ENCODE assay signal across 17 cellular contexts in genomic region chr10:69242037-69242843, GRCh38. TPM values are rescaled to one million over a fixed set of nuclear protein-coding genes. Genes with fewer than 3 reads are reported as not detected.
A peak's percentile ranks its signal among the peaks of the same experiment; 100 is the strongest.
DNase-seq lines count a peak whose midpoint lies in the region; ATAC-seq and TF ChIP-seq lines count a peak whose summit lies in the region.
"Had no signal": no experiment of that assay in that cellular context is flagged by ENCODE, and none has a peak within 500 bp of the region (broad histone marks: within the 10 kb centered on the region; RNA-seq: fewer than 3 reads in every experiment).

No MANE protein-coding gene starts in this region.

- no peak for TF ChIP-seq POLR2A in stomach (IDR thresholded peaks at IDR 0.05)

- H3K4me1 ChIP-seq in BLaER1 treated with 17β-estradiol and CSF1 and Interleukin-3, amounts not matched to agents 10 nM and 100 nM, result peaks cover 10 to 59% (median 34%) of the 10 kb centered on the region in 10 experiments
- H3K4me1 ChIP-seq in RWPE2 (ENCODE audit: insufficient read depth, poor library complexity, severe bottlenecking), result peaks cover 13% of the 10 kb centered on the region
- peaks cover 5% of the 10 kb centered on the region for H3K4me1 ChIP-seq in psoas muscle
- peaks cover 0 to 20% (median 1%) of the 10 kb centered on the region in 4 donors for H3K4me1 ChIP-seq in stomach
- H3K4me1 ChIP-seq: A549 had no signal

- H3K9me3 ChIP-seq in BLaER1 treated with 17β-estradiol and CSF1 and Interleukin-3, amounts not matched to agents 10 nM and 100 nM (replicated peaks in 1 of 11), result no peaks in the 10 kb centered on the region
- H3K9me3 ChIP-seq in RWPE2 (ENCODE audit: severe bottlenecking) (no peaks in the 10 kb centered on the region), psoas muscle (no peaks in the 10 kb centered on the region), stomach (no peaks in the 10 kb centered on the region)
- H3K9me3 ChIP-seq: A549, MG63 had no signal

- H3K27ac ChIP-seq in BLaER1 treated with 17β-estradiol and CSF1 and Interleukin-3, amounts not matched to agents 10 nM and 100 nM, result no peak overlapping the region
- peak overlapping the region; percentile 19 for H3K27ac ChIP-seq in RWPE2 (ENCODE audit: poor library complexity, severe bottlenecking)
- no peak overlapping the region for H3K27ac ChIP-seq in psoas muscle
- no peak overlapping the region for H3K27ac ChIP-seq in stomach
- H3K27ac ChIP-seq: A549 had no signal

- intact Hi-C loops in posterior vena cava (cut with DNase I) (no loop called here), psoas muscle (cut with DNase I) (no loop called here), stomach (cut with DNase I; ENCODE audit: low total_unique reads) (no loop called here)

- H3K4me2 ChIP-seq in BLaER1 treated with 17β-estradiol and CSF1 and Interleukin-3, amounts not matched to agents 10 nM and 100 nM, result peak overlapping the region in 10 of 11 experiments; percentile 14 to 56 (median 37); a peak in 13 of 22 replicates
- H3K4me2 ChIP-seq: A549 had no signal

- H3K9me3 Mint-ChIP-seq in brain, result no peaks in the 10 kb centered on the region
- H3K9me3 Mint-ChIP-seq: CD4-positive, alpha-beta T cell had no signal

- H3K4me3 ChIP-seq in BLaER1 treated with 17β-estradiol and CSF1 and Interleukin-3, amounts not matched to agents 10 nM and 100 nM, result no peak overlapping the region
- no peak overlapping the region for H3K4me3 ChIP-seq in RWPE2 (ENCODE audit: severe bottlenecking)
- no peak overlapping the region for H3K4me3 ChIP-seq in psoas muscle
- no peak overlapping the region for H3K4me3 ChIP-seq in stomach
- H3K4me3 ChIP-seq: A549, MG63 had no signal

- TF ChIP-seq CTCF in RWPE2 (IDR thresholded peaks at IDR 0.05; ENCODE audit: poor library complexity, severe bottlenecking) (no peak), brain (conservative IDR thresholded peaks at IDR 0.05) (no peak), psoas muscle (IDR thresholded peaks at IDR 0.05) (no peak), stomach (IDR thresholded peaks at IDR 0.05) (no peak)

- DNase-seq in RWPE2 (ENCODE audit: low spot score), result no peak
- peak; percentile 66 for DNase-seq in posterior vena cava (ENCODE audit: low spot score)
- no peak for DNase-seq in psoas muscle
- no peak for DNase-seq in stomach
- DNase-seq: AML-193; Calu3; CD4-positive, alpha-beta T cell; NCI-H1105; NCI-H774; SIG-M5 had no signal

- no peaks in the 10 kb centered on the region for H3K36me3 ChIP-seq in BLaER1 treated with 17β-estradiol and CSF1 and Interleukin-3, amounts not matched to agents 10 nM and 100 nM
- H3K36me3 ChIP-seq in RWPE2 (ENCODE audit: low read depth) (no peaks in the 10 kb centered on the region), psoas muscle (ENCODE audit: insufficient read depth in 1 of 2, low read depth in 1 of 2) (no peaks in the 10 kb centered on the region), stomach (no peaks in the 10 kb centered on the region)
- H3K36me3 ChIP-seq: MG63 had no signal

- ATAC-seq in RWPE2 (ENCODE audit: low read depth), result no peak
- ATAC-seq in GM21576 (IDR thresholded peaks at IDR 0.05; ENCODE audit: unreplicated experiment), result no peak
- ATAC-seq in psoas muscle, result no peak
- ATAC-seq in HG02571 (IDR thresholded peaks at IDR 0.05; ENCODE audit: unreplicated experiment), result no peak
- ATAC-seq: A549, HCT116 had no signal

- peak overlapping the region; percentile 58 to 93 (median 90) for H3K27ac Mint-ChIP-seq in brain
- H3K27ac Mint-ChIP-seq: CD4-positive, alpha-beta T cell had no signal

- H3K36me3 Mint-ChIP-seq in brain, result no peaks in the 10 kb centered on the region

- H3K4me1 Mint-ChIP-seq in brain, result peaks cover 35% of the 10 kb centered on the region

- no peaks in the 10 kb centered on the region for H3K27me3 ChIP-seq in BLaER1 treated with 17β-estradiol and CSF1 and Interleukin-3, amounts not matched to agents 10 nM and 100 nM
- no peaks in the 10 kb centered on the region for H3K27me3 ChIP-seq in RWPE2 (ENCODE audit: insufficient read depth, poor library complexity, severe bottlenecking)
- no peaks in the 10 kb centered on the region for H3K27me3 ChIP-seq in psoas muscle (ENCODE audit: insufficient read depth in 3 of 3, low read length in 2 of 3)
- H3K27me3 ChIP-seq in stomach, result no peaks in the 10 kb centered on the region
- H3K27me3 ChIP-seq: MG63 had no signal

- TF ChIP-seq EP300 in stomach (IDR thresholded peaks at IDR 0.05), result no peak

- H3K4me3 Mint-ChIP-seq in brain, result peak overlapping the region in 3 of 5 experiments; percentile 35 to 72 (median 49)
- H3K4me3 Mint-ChIP-seq: CD4-positive, alpha-beta T cell had no signal

- H3K27me3 Mint-ChIP-seq in brain, result peaks cover 7% of the 10 kb centered on the region
- H3K27me3 Mint-ChIP-seq: CD4-positive, alpha-beta T cell had no signal

- 84 to 89% (median 89%) methylated on average over 11 of the region's 11 CpGs for WGBS in psoas muscle, 3 donors
- WGBS in stomach, 5 donors, result 76 to 84% (median 80%) methylated on average over 11 of the region's 11 CpGs

- no peaks in the 10 kb centered on the region for H4K20me1 ChIP-seq in BLaER1 treated with 17β-estradiol and CSF1 and Interleukin-3, amounts not matched to agents 10 nM and 100 nM

- H3K9ac ChIP-seq in BLaER1 treated with 17β-estradiol and CSF1 and Interleukin-3, amounts not matched to agents 10 nM and 100 nM, result no peak overlapping the region

RNA-seq across cellular contexts. Expression of gene HKDC1, which starts 22.1 kb away (rescaled TPM):
- 0.08 TPM for polyA plus RNA-seq in brain (ENCODE audit: insufficient read depth, low read depth, low replicate concordance)
- total RNA-seq in posterior vena cava, result under 1 TPM; 0.05 to 0.09 TPM
- total RNA-seq in psoas muscle, result not detected
- polyA plus RNA-seq in psoas muscle, result under 1 TPM in 2 of 3 donors, not detected in 1; 0.03 TPM
- 1 to 10 TPM in 3 of 5 donors, under 1 TPM in 1, not detected in 1; 0.29 to 5.8 (median 2.6) TPM for total RNA-seq in stomach
- polyA plus RNA-seq in stomach, result under 1 TPM; 0.10 to 0.19 (median 0.15) TPM

RNA-seq across cellular contexts. Expression of gene HK1, which starts 36.1 kb away (rescaled TPM):
- polyA plus RNA-seq in brain (ENCODE audit: insufficient read depth, low read depth, low replicate concordance) (116 TPM), psoas muscle (100 to 1,000 TPM; 134 to 254 (median 216) TPM), stomach (10 to 100 TPM; 42.6 to 48.0 (median 43.7) TPM)
- total RNA-seq in posterior vena cava (100 to 1,000 TPM in 1 of 2 donors, 10 to 100 TPM in 1; 75.6 to 103 TPM), psoas muscle (100 to 1,000 TPM; 212 to 336 (median 261) TPM), stomach (10 to 100 TPM; 32.7 to 60.9 (median 54.5) TPM)
